20 cellular contexts compared by ENCODE assay signal in genomic region chr18:29651121-29651675, GRCh38.
DNase-seq lines count a peak whose midpoint lies in the region; ATAC-seq and TF ChIP-seq lines count a peak whose summit lies in the region.
"Had no signal": no experiment of that assay in that cellular context is flagged by ENCODE, and none has a peak within 500 bp of the region (broad histone marks: within the 10 kb centered on the region; RNA-seq: fewer than 3 reads in every experiment).

No MANE protein-coding gene starts in this region.

- no peak for ATAC-seq in GM18517 (IDR thresholded peaks at IDR 0.05; ENCODE audit: unreplicated experiment)
- ATAC-seq: gastrocnemius medialis, lower lobe of right lung had no signal

- no peaks in the 10 kb centered on the region for H3K9me3 Mint-ChIP-seq in nephron progenitor cell

- TF ChIP-seq CTCF in choroid plexus epithelial cell (conservative IDR thresholded peaks at IDR 0.05; ENCODE audit: low read depth, low read length) (no peak), nephron progenitor cell (IDR thresholded peaks at IDR 0.05) (no peak)

- H3K4me1 Mint-ChIP-seq in nephron progenitor cell, result no peaks in the 10 kb centered on the region
- H3K4me1 Mint-ChIP-seq: activated CD4-positive, alpha-beta T cell treated with anti-CD3 and anti-CD28 coated beads, Interleukin-2, amount 10 ng/mL, durations not matched to agents 24 days and 14 days; B cell had no signal

- no peak overlapping the region for H3K4me3 Mint-ChIP-seq in nephron progenitor cell
- H3K4me3 Mint-ChIP-seq: activated CD4-positive, alpha-beta T cell treated with anti-CD3 and anti-CD28 coated beads, Interleukin-2, amount 10 ng/mL, durations not matched to agents 24 days and 14 days; B cell had no signal

- DNase-seq in ELR (ENCODE audit: low read depth) (peak; percentile 54), NCI-H226 (peak; percentile 42), choroid plexus epithelial cell (ENCODE audit: low read depth) (peak; percentile 17), nephron progenitor cell (no peak), HuH-7 (ENCODE audit: low spot score) (no peak), NCI-H1694 (lab: John Stamatoyannopoulos, UW) (no peak), cerebellum (ENCODE audit: low spot score) (no peak)
- DNase-seq: activated CD4-positive, alpha-beta T cell treated with anti-CD3 and anti-CD28 coated beads, Interleukin-2, amount 10 ng/mL, durations not matched to agents 24 days and 14 days; activated gamma-delta T cell treated with Interleukin-2 at 50 U/mL for 16 hours; amygdala; gastrocnemius medialis; GDM1; lower lobe of right lung; NCI-H187; posterior cingulate gyrus; small intestine; stimulated activated CD4-positive, alpha-beta T cell treated with anti-CD3 and anti-CD28 coated beads, Interleukin-4, amount 100 ng/mL, for 24 hours had no signal

- H3K27ac Mint-ChIP-seq in nephron progenitor cell, result peak overlapping the region; percentile 68
- H3K27ac Mint-ChIP-seq: activated CD4-positive, alpha-beta T cell treated with anti-CD3 and anti-CD28 coated beads, Interleukin-2, amount 10 ng/mL, durations not matched to agents 24 days and 14 days; B cell had no signal

- no peaks in the 10 kb centered on the region for H3K27me3 Mint-ChIP-seq in nephron progenitor cell (ENCODE audit: low read depth, poor library complexity)
- H3K27me3 Mint-ChIP-seq: activated CD4-positive, alpha-beta T cell treated with anti-CD3 and anti-CD28 coated beads, Interleukin-2, amount 10 ng/mL, durations not matched to agents 24 days and 14 days; B cell had no signal

- no peak overlapping the region for H3K4me3 ChIP-seq in choroid plexus epithelial cell (ENCODE audit: low read depth, low read length)
- H3K4me3 ChIP-seq: gastrocnemius medialis, lower lobe of right lung, suprapubic skin had no signal

- H3K36me3 Mint-ChIP-seq in nephron progenitor cell (ENCODE audit: low read depth), result no peaks in the 10 kb centered on the region

Comparison
In these comparisons a context has a peak if more than half of its experiments do, and no peak if none do; other contexts are left out.
1. DNase-seq: peak in ELR (single experiment), NCI-H226 (single experiment) and choroid plexus epithelial cell (single experiment); none in nephron progenitor cell (single experiment), HuH-7 (single experiment), NCI-H1694 (single experiment) and cerebellum (single experiment).